In the genomic region with DNA sequence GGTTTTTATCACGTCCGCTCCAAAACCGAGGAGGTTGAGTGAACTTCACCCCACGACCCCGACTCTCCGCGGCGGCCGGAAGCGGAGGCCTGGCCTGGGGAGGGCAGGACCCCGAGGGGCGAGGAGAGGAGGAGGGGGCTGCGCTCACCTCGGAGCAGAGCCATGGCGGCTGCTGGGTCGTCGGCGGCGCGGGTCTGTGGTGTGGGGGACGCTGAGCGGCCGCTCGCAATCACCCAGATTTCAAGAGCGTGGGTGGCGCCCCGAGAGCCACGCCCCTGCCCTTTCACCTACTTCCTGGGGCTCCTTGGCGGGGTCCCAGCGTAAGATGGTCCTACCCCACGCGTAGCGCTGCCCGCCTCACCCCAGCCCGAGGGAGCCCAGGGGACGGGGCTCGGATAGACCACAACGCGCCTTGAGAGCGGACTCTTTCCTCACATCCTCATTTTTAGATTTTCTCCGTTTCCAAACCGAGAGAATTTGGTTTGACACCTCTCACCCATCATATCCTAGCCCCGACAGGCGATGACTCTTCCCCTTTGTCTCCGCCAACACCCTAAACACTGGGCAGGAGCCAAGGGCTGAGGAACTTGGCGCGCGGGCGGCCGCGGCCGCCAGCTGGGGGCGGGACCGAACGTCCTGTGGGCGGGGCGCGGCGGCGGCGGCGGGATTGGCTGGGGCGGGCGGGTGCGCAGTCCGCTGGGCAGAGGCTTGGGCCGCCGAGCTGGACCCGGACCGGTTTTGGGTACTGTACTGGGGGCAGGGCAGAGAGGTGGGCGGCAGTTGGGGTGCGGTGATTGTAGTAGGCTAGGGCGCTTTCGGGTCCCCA, we compare ENCODE assay signal across 8 cellular contexts. TPM values are rescaled to one million over a fixed set of nuclear protein-coding genes. Genes with fewer than 3 reads are reported as not detected.
A peak's percentile ranks its signal among the peaks of the same experiment; 100 is the strongest.
DNase-seq lines count a peak whose midpoint lies in the region; ATAC-seq and TF ChIP-seq lines count a peak whose summit lies in the region.

A gene with protein sequence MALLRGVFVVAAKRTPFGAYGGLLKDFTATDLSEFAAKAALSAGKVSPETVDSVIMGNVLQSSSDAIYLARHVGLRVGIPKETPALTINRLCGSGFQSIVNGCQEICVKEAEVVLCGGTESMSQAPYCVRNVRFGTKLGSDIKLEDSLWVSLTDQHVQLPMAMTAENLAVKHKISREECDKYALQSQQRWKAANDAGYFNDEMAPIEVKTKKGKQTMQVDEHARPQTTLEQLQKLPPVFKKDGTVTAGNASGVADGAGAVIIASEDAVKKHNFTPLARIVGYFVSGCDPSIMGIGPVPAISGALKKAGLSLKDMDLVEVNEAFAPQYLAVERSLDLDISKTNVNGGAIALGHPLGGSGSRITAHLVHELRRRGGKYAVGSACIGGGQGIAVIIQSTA (minus strand): TSS at position 213 of the 826 bp plus-strand sequence. CDS start 49 bp downstream, at position 164.

- no peaks in the 10 kb centered on the region for H3K36me3 ChIP-seq in kidney epithelial cell (ENCODE audit: control insufficient read depth, insufficient read depth, low read length)

- in situ Hi-C loops in GM18951 (cut with MboI; ENCODE audit: low sequenced_read_pairs, unreplicated experiment) = no loop called here

- peak; percentile 88 for ATAC-seq in HG03175 (IDR thresholded peaks at IDR 0.05; ENCODE audit: unreplicated experiment)

- no peaks in the 10 kb centered on the region for H3K27me3 ChIP-seq in kidney epithelial cell (ENCODE audit: control insufficient read depth, insufficient read depth, low read length)

- TF ChIP-seq CTCF in AG09309 (IDR thresholded peaks at IDR 0.05; ENCODE audit: control insufficient read depth, insufficient read depth, low read depth, low read length, missing control alignments) (no peak), kidney epithelial cell (IDR thresholded peaks at IDR 0.05; ENCODE audit: insufficient read depth, low read length, poor library complexity, severe bottlenecking) (no peak)

- TF ChIP-seq POLR2A in GM18951 (IDR thresholded peaks at IDR 0.05; ENCODE audit: extremely low read depth, insufficient read depth, insufficient read length) = peak; percentile 74

- H3K4me3 ChIP-seq in AG09309 (ENCODE audit: control insufficient read depth, low read depth, low read length) = peak within 1 kb of the TSS; percentile 84
- H3K4me3 ChIP-seq in kidney epithelial cell (ENCODE audit: low read depth, low read length) = peak within 1 kb of the TSS; percentile 82

- DNase-seq in AG09309 (ENCODE audit: low read depth) (peak; percentile 52), NCI-H446 (lab: John Stamatoyannopoulos, UW) (peak; percentile 85 to 89), cerebellar cortex (ENCODE audit: low spot score) (peak; percentile 79), kidney epithelial cell (ENCODE audit: low read depth) (no peak)
- DNase-seq in activated CD4-positive, CD25-positive, alpha-beta regulatory T cell treated with anti-CD3 and anti-CD28 coated beads, Interleukin-2, amount 50 U/mL, for 72 hours = peak; percentile 88
- DNase-seq in stimulated activated CD4-positive, alpha-beta T cell treated with anti-CD3 and anti-CD28 coated beads, Interleukin-1b, Interleukin-23, amount 100 ng/mL, for 1 hour (ENCODE audit: low read depth in 2 of 2) = peak; percentile 48 to 63

RNA-seq across cellular contexts. Expression of the gene that starts here (rescaled TPM):
- total RNA-seq in kidney epithelial cell = 55.8 and 68.0 TPM in 2 replicates
